In the genomic region with DNA sequence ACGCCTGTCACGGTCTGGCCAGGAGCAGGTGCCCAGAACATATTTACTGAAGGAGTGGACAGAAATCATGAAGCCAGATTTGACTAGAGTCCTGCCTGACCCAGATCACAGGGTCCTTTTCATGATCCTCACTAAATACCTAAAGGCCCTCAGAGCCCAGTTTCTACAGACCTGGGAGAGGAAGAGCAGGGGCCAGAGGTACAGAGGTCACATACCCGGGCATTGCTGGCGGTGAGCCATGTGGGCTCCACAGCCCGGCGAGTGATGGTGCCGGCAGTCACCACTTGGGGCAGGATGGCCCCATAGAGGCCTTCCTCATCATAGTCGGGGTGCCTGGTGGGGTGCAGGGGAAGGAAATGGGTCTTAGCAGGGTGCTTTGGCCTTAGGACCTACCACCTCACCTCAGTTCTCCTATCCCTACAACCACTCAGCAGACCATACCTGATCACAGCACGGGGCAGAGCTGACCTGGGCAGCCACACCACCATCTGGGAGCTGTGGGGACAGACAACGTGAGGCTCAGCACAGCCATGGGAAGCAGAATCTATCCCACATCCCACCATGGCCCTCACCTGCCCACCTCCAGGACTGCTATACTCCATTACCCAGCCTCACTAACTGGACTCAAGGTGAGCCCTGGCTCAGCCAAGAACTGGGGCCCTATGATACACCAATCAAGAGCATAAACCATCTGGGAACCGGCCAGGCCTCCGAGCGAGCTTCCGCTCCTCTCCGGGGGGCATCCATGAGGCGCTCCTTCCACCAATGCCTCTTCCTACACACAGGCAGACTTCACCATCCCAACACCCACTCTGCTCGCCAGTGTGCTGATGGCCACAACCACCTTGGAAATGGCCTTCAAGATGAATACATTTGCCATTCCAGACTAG, we compare ENCODE assay signal across 1 cellular context.
TF ChIP-seq lines count a peak whose summit lies in the region.

No MANE protein-coding gene starts in this region.

TF ChIP-seq in H1, 55 proteins besides CTCF, POLR2A, EP300 and RAD21:
- no peak for TF ChIP-seq NANOG (IDR thresholded peaks at IDR 0.05; ENCODE audit: insufficient read depth, low read depth, low read length, poor library complexity, severe bottlenecking)
